ENCODE assay signal across 17 cellular contexts in the genomic region with DNA sequence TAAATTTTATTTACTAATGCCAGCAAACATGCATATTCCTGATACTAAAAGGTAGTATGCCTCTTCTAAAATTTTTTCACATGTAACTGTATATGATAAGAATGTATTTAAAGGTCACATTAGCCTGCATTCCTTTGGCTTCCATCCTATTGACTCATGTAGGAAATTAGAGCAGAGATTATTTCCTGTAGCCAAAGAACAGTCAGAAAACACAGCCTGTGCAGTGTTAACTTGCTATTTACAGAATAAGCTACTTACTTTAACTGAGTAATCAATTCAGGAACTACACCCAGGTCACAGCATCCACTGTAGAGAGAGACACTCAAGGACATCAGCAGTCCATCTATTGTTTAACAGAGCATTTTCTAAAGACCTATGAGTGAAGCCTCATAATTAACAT.
DNase-seq lines count a peak whose midpoint lies in the region; ATAC-seq and TF ChIP-seq lines count a peak whose summit lies in the region.
"Had no signal": no experiment of that assay in that cellular context is flagged by ENCODE, and none has a peak within 500 bp of the region (broad histone marks: within the 10 kb centered on the region; RNA-seq: fewer than 3 reads in every experiment).

No MANE protein-coding gene starts in this region.

- no peaks in the 10 kb centered on the region for H3K4me1 Mint-ChIP-seq in activated CD8-positive, alpha-beta T cell treated with anti-CD3 and anti-CD28 coated beads, Interleukin-2, amount 10 ng/mL, durations not matched to agents 7 days and 5 days (ENCODE audit: low read depth)
- H3K4me1 Mint-ChIP-seq: activated CD4-positive, alpha-beta T cell treated with anti-CD3 and anti-CD28 coated beads, Interleukin-2, amount 10 ng/mL, durations not matched to agents 24 days and 14 days; memory B cell had no signal

- peak; percentile 95 for ATAC-seq in SK-N-SH treated with all-trans-retinoic acid at 6 μM for 48 hours
- no peak for ATAC-seq in activated CD8-positive, alpha-beta T cell treated with anti-CD3 and anti-CD28 coated beads, Interleukin-2, amount 10 ng/mL, durations not matched to agents 7 days and 5 days

- H3K27ac Mint-ChIP-seq in activated CD8-positive, alpha-beta T cell treated with anti-CD3 and anti-CD28 coated beads, Interleukin-2, amount 10 ng/mL, durations not matched to agents 7 days and 5 days: no peak overlapping the region
- H3K27ac Mint-ChIP-seq: activated CD4-positive, alpha-beta T cell treated with anti-CD3 and anti-CD28 coated beads, Interleukin-2, amount 10 ng/mL, durations not matched to agents 24 days and 14 days; activated T-helper 1 cell treated with anti-CD3 and anti-CD28 coated beads, Interleukin-12 subunit alpha, Interleukin-12 subunit beta, Interleukin-2, Interleukin-4 antibody, amounts not matched to agents 30 ng/mL and 10 ng/mL and 1 ng/mL, durations not matched to agents 14 hours and 24 hours and 36 hours; endodermal cell; memory B cell had no signal

- peak; percentile 23 for DNase-seq in NCI-H82 (lab: John Stamatoyannopoulos, UW)
- no peak for DNase-seq in NCI-H82 treated with DMSO at 0.1 percent for 48 hours (lab: John Stamatoyannopoulos, UW; ENCODE audit: unreplicated experiment)
- DNase-seq in fibroblast of pulmonary artery (ENCODE audit: low read depth): peak; percentile 69
- DNase-seq in stromal cell of bone marrow (ENCODE audit: low read depth): peak; percentile 6
- no peak for DNase-seq in HK-2 (ENCODE audit: unreplicated experiment)
- DNase-seq in NCI-H524 treated with DMSO at 0.1 percent for 48 hours (lab: John Stamatoyannopoulos, UW): no peak
- DNase-seq in activated CD8-positive, alpha-beta T cell treated with anti-CD3 and anti-CD28 coated beads, Interleukin-2, amount 10 ng/mL, durations not matched to agents 7 days and 5 days: no peak
- DNase-seq: activated CD4-positive, alpha-beta T cell treated with anti-CD3 and anti-CD28 coated beads, Interleukin-2, amount 10 ng/mL, durations not matched to agents 24 days and 14 days; AML-193; aorta; endodermal cell; NCI-H1048; NCI-H510A; upper lobe of left lung had no signal

- no peak overlapping the region for H3K4me3 ChIP-seq in fibroblast of pulmonary artery (replicated peaks; ENCODE audit: low read depth, low read length)
- H3K4me3 ChIP-seq: upper lobe of left lung had no signal

- TF ChIP-seq CTCF in fibroblast of pulmonary artery (IDR thresholded peaks at IDR 0.05; ENCODE audit: low read length, missing control alignments): no peak

- H3K36me3 Mint-ChIP-seq in activated CD8-positive, alpha-beta T cell treated with anti-CD3 and anti-CD28 coated beads, Interleukin-2, amount 10 ng/mL, durations not matched to agents 7 days and 5 days (ENCODE audit: low read depth): no peaks in the 10 kb centered on the region
- H3K36me3 Mint-ChIP-seq: memory B cell had no signal

- CTCF ChIA-PET in activated CD8-positive, alpha-beta T cell treated with anti-CD3 and anti-CD28 coated beads, Interleukin-2, amount 10 ng/mL, durations not matched to agents 7 days and 5 days (lab: Charles Lee): interaction anchor here (0.6 kb wide), 1 partner anchor 332 kb away, joined by 3 read pairs; no protein-coding TSS in a partner anchor

- H3K9me3 Mint-ChIP-seq in activated CD8-positive, alpha-beta T cell treated with anti-CD3 and anti-CD28 coated beads, Interleukin-2, amount 10 ng/mL, durations not matched to agents 7 days and 5 days (ENCODE audit: insufficient read depth): no peaks in the 10 kb centered on the region
- H3K9me3 Mint-ChIP-seq: activated CD4-positive, alpha-beta T cell treated with anti-CD3 and anti-CD28 coated beads, Interleukin-2, amount 10 ng/mL, durations not matched to agents 24 days and 14 days; activated T-helper 1 cell treated with anti-CD3 and anti-CD28 coated beads, Interleukin-12 subunit alpha, Interleukin-12 subunit beta, Interleukin-2, Interleukin-4 antibody, amounts not matched to agents 30 ng/mL and 10 ng/mL and 1 ng/mL, durations not matched to agents 14 hours and 24 hours and 36 hours had no signal

- H3K27me3 Mint-ChIP-seq in activated CD8-positive, alpha-beta T cell treated with anti-CD3 and anti-CD28 coated beads, Interleukin-2, amount 10 ng/mL, durations not matched to agents 7 days and 5 days (ENCODE audit: low read depth): no peaks in the 10 kb centered on the region
- H3K27me3 Mint-ChIP-seq: activated CD4-positive, alpha-beta T cell treated with anti-CD3 and anti-CD28 coated beads, Interleukin-2, amount 10 ng/mL, durations not matched to agents 24 days and 14 days; memory B cell had no signal

- POLR2A ChIA-PET in activated CD8-positive, alpha-beta T cell treated with anti-CD3 and anti-CD28 coated beads, Interleukin-2, amount 10 ng/mL, durations not matched to agents 7 days and 5 days (lab: Charles Lee): no interaction called here

- H3K4me3 Mint-ChIP-seq in activated CD8-positive, alpha-beta T cell treated with anti-CD3 and anti-CD28 coated beads, Interleukin-2, amount 10 ng/mL, durations not matched to agents 7 days and 5 days: no peak overlapping the region
- H3K4me3 Mint-ChIP-seq: activated CD4-positive, alpha-beta T cell treated with anti-CD3 and anti-CD28 coated beads, Interleukin-2, amount 10 ng/mL, durations not matched to agents 24 days and 14 days; activated T-helper 1 cell treated with anti-CD3 and anti-CD28 coated beads, Interleukin-12 subunit alpha, Interleukin-12 subunit beta, Interleukin-2, Interleukin-4 antibody, amounts not matched to agents 30 ng/mL and 10 ng/mL and 1 ng/mL, durations not matched to agents 14 hours and 24 hours and 36 hours; endodermal cell; memory B cell had no signal

TF ChIP-seq in SK-N-SH treated with all-trans-retinoic acid at 6 μM for 48 hours, 23 proteins besides CTCF, POLR2A, EP300 and RAD21:
- TF ChIP-seq, protein P1, sequence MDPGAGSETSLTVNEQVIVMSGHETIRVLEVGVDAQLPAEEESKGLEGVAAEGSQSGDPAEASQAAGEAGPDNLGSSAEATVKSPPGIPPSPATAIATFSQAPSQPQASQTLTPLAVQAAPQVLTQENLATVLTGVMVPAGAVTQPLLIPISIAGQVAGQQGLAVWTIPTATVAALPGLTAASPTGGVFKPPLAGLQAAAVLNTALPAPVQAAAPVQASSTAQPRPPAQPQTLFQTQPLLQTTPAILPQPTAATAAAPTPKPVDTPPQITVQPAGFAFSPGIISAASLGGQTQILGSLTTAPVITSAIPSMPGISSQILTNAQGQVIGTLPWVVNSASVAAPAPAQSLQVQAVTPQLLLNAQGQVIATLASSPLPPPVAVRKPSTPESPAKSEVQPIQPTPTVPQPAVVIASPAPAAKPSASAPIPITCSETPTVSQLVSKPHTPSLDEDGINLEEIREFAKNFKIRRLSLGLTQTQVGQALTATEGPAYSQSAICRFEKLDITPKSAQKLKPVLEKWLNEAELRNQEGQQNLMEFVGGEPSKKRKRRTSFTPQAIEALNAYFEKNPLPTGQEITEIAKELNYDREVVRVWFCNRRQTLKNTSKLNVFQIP (CRISPR knock-in tag; IDR thresholded peaks at IDR 0.05; ENCODE audit: borderline replicate concordance, low read depth): 0 out of 2 replicates have a peak, but pooled peaks have one; percentile 56
- no peak for TF ChIP-seq ZFP30 (CRISPR knock-in tag; IDR thresholded peaks at IDR 0.05)
- peak; percentile 81 for TF ChIP-seq ISL1 (CRISPR knock-in tag; IDR thresholded peaks at IDR 0.05)
- no peak for TF ChIP-seq ESRRG (CRISPR knock-in tag; IDR thresholded peaks at IDR 0.05)
- TF ChIP-seq, protein P2, sequence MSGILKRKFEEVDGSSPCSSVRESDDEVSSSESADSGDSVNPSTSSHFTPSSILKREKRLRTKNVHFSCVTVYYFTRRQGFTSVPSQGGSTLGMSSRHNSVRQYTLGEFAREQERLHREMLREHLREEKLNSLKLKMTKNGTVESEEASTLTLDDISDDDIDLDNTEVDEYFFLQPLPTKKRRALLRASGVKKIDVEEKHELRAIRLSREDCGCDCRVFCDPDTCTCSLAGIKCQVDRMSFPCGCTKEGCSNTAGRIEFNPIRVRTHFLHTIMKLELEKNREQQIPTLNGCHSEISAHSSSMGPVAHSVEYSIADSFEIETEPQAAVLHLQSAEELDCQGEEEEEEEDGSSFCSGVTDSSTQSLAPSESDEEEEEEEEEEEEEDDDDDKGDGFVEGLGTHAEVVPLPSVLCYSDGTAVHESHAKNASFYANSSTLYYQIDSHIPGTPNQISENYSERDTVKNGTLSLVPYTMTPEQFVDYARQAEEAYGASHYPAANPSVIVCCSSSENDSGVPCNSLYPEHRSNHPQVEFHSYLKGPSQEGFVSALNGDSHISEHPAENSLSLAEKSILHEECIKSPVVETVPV (CRISPR knock-in tag; IDR thresholded peaks at IDR 0.05): no peak
TF ChIP-seq in SK-N-SH treated with all-trans-retinoic acid at 6 μM for 48 hours: peak in this region for 2.

Comparison
In these comparisons a context has a peak if more than half of its experiments do, and no peak if none do; other contexts are left out.
1. DNase-seq: peak in NCI-H82 (single experiment), fibroblast of pulmonary artery (single experiment) and stromal cell of bone marrow (single experiment); none in NCI-H82 treated with DMSO at 0.1 percent for 48 hours (single experiment), HK-2 (single experiment), NCI-H524 treated with DMSO at 0.1 percent for 48 hours (single experiment) and activated CD8-positive, alpha-beta T cell treated with anti-CD3 and anti-CD28 coated beads, Interleukin-2, amount 10 ng/mL, durations not matched to agents 7 days and 5 days (single experiment).